23 cellular contexts compared by ENCODE assay signal in the genomic region with DNA sequence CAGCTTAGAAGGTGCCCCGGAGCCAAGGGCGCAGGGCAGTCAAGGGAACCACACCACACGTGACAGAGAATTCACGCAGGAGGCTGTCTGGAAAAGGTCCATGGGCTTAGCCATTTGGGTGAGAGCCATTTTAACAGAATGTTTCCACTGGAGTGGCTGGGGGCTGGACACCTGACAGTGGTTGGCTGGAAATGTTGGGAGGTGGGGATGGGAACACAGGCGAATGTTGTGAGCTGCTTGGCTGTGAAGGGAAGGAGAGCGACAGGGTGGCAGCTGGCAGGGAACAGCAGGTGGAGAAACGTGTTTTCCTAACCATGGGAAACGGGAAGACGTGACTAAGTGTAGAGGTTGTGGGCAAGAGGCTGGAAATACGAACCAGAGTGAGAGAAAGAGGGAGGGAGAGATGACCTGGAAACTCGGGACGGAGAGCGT.
"Had no signal": no experiment of that assay in that cellular context is flagged by ENCODE, and none has a peak within 500 bp of the region (broad histone marks: within the 10 kb centered on the region; RNA-seq: fewer than 3 reads in every experiment).

No MANE protein-coding gene starts in this region.

- DNase-seq: activated CD4-positive, alpha-beta T cell treated with anti-CD3 and anti-CD28 coated beads for 4 hours; activated CD4-positive, alpha-beta T cell treated with anti-CD3 and anti-CD28 coated beads, Interleukin-2, amount 50 U/mL, for 48 hours; activated CD8-positive, alpha-beta memory T cell treated with anti-CD3 and anti-CD28 coated beads for 24 hours; activated effector memory CD4-positive, alpha-beta T cell treated with Interleukin-2 at 50 U/mL for 16 hours; activated naive CD4-positive, alpha-beta T cell treated with Interleukin-2 at 50 U/mL for 16 hours; activated naive CD8-positive, alpha-beta T cell treated with anti-CD3 and anti-CD28 coated beads for 36 hours; adrenal gland; brain microvascular endothelial cell; dorsolateral prefrontal cortex; effector memory CD4-positive, alpha-beta T cell; glutamatergic neuron; left lung; lower lobe of right lung; mesenchymal stem cell; ovary; sigmoid colon; stimulated activated CD4-positive, alpha-beta T cell treated with anti-CD3 and anti-CD28 coated beads, Interleukin-2, amount 100 ng/mL, for 48 hours; stimulated activated naive CD4-positive, alpha-beta T cell treated with Interleukin-2 at 50 U/mL for 16 hours; testis; transverse colon had no signal

- H3K4me3 ChIP-seq: adrenal gland, ascending aorta, coronary artery, dorsolateral prefrontal cortex, left lung, lower lobe of right lung, ovary, prostate gland, sigmoid colon, testis, transverse colon had no signal
